22 cellular contexts compared by ENCODE assay signal in the genomic region with DNA sequence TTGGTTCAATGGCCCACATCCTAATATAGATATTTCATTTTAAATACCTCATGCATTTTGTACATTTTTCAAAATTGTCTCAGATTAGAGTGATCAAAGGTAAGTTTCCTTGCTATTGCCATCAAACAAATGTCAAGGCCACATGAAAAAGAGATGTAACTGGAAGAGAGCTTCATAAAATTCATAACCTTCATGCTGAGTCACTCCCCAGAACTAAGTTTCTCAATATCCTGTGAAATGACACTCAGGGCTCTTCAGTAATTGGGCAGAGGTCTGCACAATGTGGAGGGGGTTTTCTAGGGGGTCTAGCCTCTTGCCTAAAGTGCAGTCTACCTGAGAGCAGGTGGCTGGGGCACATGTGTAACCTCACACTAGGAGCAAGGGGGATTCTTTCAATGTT.
DNase-seq lines count a peak whose midpoint lies in the region; ATAC-seq and TF ChIP-seq lines count a peak whose summit lies in the region.
"Had no signal": no experiment of that assay in that cellular context is flagged by ENCODE, and none has a peak within 500 bp of the region (broad histone marks: within the 10 kb centered on the region; RNA-seq: fewer than 3 reads in every experiment).

No MANE protein-coding gene starts in this region.

- intact Hi-C loops in activated CD4-positive, alpha-beta T cell treated with anti-CD3 and anti-CD28 coated beads for 36 hours (cut with DNase I, micrococcal nuclease) = no loop called here

- H3K9me3 Mint-ChIP-seq in activated CD4-positive, alpha-beta T cell treated with anti-CD3 and anti-CD28 coated beads for 36 hours (ENCODE audit: low read depth) = no peaks in the 10 kb centered on the region
- no peaks in the 10 kb centered on the region for H3K9me3 Mint-ChIP-seq in endodermal cell
- H3K9me3 Mint-ChIP-seq: central memory CD8-positive, alpha-beta T cell; memory B cell; T-helper 2 cell treated with Interferon-gamma antibody and Interleukin-4, amounts not matched to agents 5 μg/mL and 100 μg/mL, for 36 hours; WTC11 had no signal

- POLR2A ChIA-PET in activated CD4-positive, alpha-beta T cell treated with anti-CD3 and anti-CD28 coated beads for 36 hours (lab: Charles Lee) = no interaction called here

- no peak overlapping the region for H3K4me3 Mint-ChIP-seq in activated CD4-positive, alpha-beta T cell treated with anti-CD3 and anti-CD28 coated beads for 36 hours
- no peak overlapping the region for H3K4me3 Mint-ChIP-seq in T-helper 17 cell
- H3K4me3 Mint-ChIP-seq in endodermal cell = no peak overlapping the region
- H3K4me3 Mint-ChIP-seq: activated CD8-positive, alpha-beta memory T cell treated with anti-CD3 and anti-CD28 coated beads, Interleukin-2, amount 10 ng/mL, durations not matched to agents 7 days and 5 days; central memory CD8-positive, alpha-beta T cell; memory B cell; T-helper 2 cell treated with Interferon-gamma antibody and Interleukin-4, amounts not matched to agents 5 μg/mL and 100 μg/mL, for 36 hours; WTC11 had no signal

- TF ChIP-seq CTCF in fibroblast of villous mesenchyme (IDR thresholded peaks at IDR 0.05; ENCODE audit: insufficient read depth, low read depth, low read length) = no peak
- no peak for TF ChIP-seq CTCF in endodermal cell (conservative IDR thresholded peaks at IDR 0.05)

- peaks cover 41% of the 10 kb centered on the region for H3K4me1 Mint-ChIP-seq in activated CD4-positive, alpha-beta T cell treated with anti-CD3 and anti-CD28 coated beads for 36 hours
- H3K4me1 Mint-ChIP-seq in T-helper 17 cell (peaks cover 22% of the 10 kb centered on the region), endodermal cell (peaks cover 39% of the 10 kb centered on the region)
- H3K4me1 Mint-ChIP-seq: memory B cell had no signal

- CTCF ChIA-PET in activated CD4-positive, alpha-beta T cell treated with anti-CD3 and anti-CD28 coated beads for 36 hours (lab: Charles Lee) = interaction anchor here (1.0 kb wide), 1 partner anchor 70 kb away, joined by 3 read pairs; no protein-coding TSS in a partner anchor

- H3K9ac ChIP-seq in endodermal cell (ENCODE audit: extremely low read depth, low read length, poor library complexity, severe bottlenecking) = no peak overlapping the region
- H3K9ac ChIP-seq: BLaER1 treated with 17β-estradiol and CSF1 and Interleukin-3, amounts not matched to agents 10 nM and 100 nM had no signal

- H3K27me3 ChIP-seq in endodermal cell (ENCODE audit: control insufficient read depth, insufficient read depth, low read length, poor library complexity, severe bottlenecking) = no peaks in the 10 kb centered on the region
- H3K27me3 ChIP-seq: ascending aorta; BLaER1 treated with 17β-estradiol and CSF1 and Interleukin-3, amounts not matched to agents 10 nM and 100 nM; Peyer's patch; right atrium auricular region; vagina had no signal

- no peak overlapping the region for H3K27ac ChIP-seq in endodermal cell (ENCODE audit: low read depth, low read length)
- H3K27ac ChIP-seq: ascending aorta; BLaER1 treated with 17β-estradiol and CSF1 and Interleukin-3, amounts not matched to agents 10 nM and 100 nM; right atrium auricular region; vagina had no signal

- H3K27ac Mint-ChIP-seq in activated CD4-positive, alpha-beta T cell treated with anti-CD3 and anti-CD28 coated beads for 36 hours = peak overlapping the region; percentile 32
- H3K27ac Mint-ChIP-seq in T-helper 17 cell = peak overlapping the region; percentile 51
- H3K27ac Mint-ChIP-seq in endodermal cell = no peak overlapping the region
- H3K27ac Mint-ChIP-seq: activated CD8-positive, alpha-beta memory T cell treated with anti-CD3 and anti-CD28 coated beads, Interleukin-2, amount 10 ng/mL, durations not matched to agents 7 days and 5 days; memory B cell; T-helper 2 cell treated with Interferon-gamma antibody and Interleukin-4, amounts not matched to agents 5 μg/mL and 100 μg/mL, for 36 hours had no signal

- H3K9me3 ChIP-seq in T-helper 17 cell (ENCODE audit: control insufficient read depth, low read length, poor library complexity, severe bottlenecking) = no peaks in the 10 kb centered on the region
- no peaks in the 10 kb centered on the region for H3K9me3 ChIP-seq in endodermal cell (ENCODE audit: control insufficient read depth, low read length)
- H3K9me3 ChIP-seq: ascending aorta; BLaER1 treated with 17β-estradiol and CSF1 and Interleukin-3, amounts not matched to agents 10 nM and 100 nM; Peyer's patch; right atrium auricular region; vagina had no signal

- H3K4me3 ChIP-seq in fibroblast of villous mesenchyme (ENCODE audit: low read depth, low read length) = no peak overlapping the region
- no peak overlapping the region for H3K4me3 ChIP-seq in endodermal cell (ENCODE audit: low read length)
- H3K4me3 ChIP-seq: ascending aorta; BLaER1 treated with 17β-estradiol and CSF1 and Interleukin-3, amounts not matched to agents 10 nM and 100 nM; Peyer's patch; right atrium auricular region; vagina had no signal

- no peaks in the 10 kb centered on the region for H3K27me3 Mint-ChIP-seq in activated CD4-positive, alpha-beta T cell treated with anti-CD3 and anti-CD28 coated beads for 36 hours
- H3K27me3 Mint-ChIP-seq in T-helper 17 cell (no peaks in the 10 kb centered on the region), endodermal cell (ENCODE audit: insufficient read depth) (no peaks in the 10 kb centered on the region)
- H3K27me3 Mint-ChIP-seq: activated CD8-positive, alpha-beta memory T cell treated with anti-CD3 and anti-CD28 coated beads, Interleukin-2, amount 10 ng/mL, durations not matched to agents 7 days and 5 days; central memory CD8-positive, alpha-beta T cell had no signal

- peaks cover 5% of the 10 kb centered on the region for H3K4me1 ChIP-seq in endodermal cell (ENCODE audit: control insufficient read depth, insufficient read depth, low read length)
- H3K4me1 ChIP-seq: vagina had no signal

- no peak for DNase-seq in activated CD4-positive, alpha-beta T cell treated with anti-CD3 and anti-CD28 coated beads for 36 hours
- DNase-seq in activated CD4-positive, alpha-beta T cell treated with anti-CD3 and anti-CD28 coated beads, Interleukin-2, amount 50 U/mL, for 1 hour = no peak
- peak; percentile 32 for DNase-seq in EH (ENCODE audit: low read depth)
- DNase-seq in T-helper 17 cell = no peak
- peak; percentile 41 for DNase-seq in fibroblast of villous mesenchyme (ENCODE audit: low read depth)
- no peak for DNase-seq in endodermal cell
- DNase-seq: activated CD8-positive, alpha-beta memory T cell treated with anti-CD3 and anti-CD28 coated beads, Interleukin-2, amount 10 ng/mL, durations not matched to agents 7 days and 5 days; activated gamma-delta T cell; kidney glomerular epithelial cell; NCI-H1694 treated with DMSO at 0.1 percent for 48 hours; Peyer's patch; stimulated activated CD8-positive, alpha-beta memory T cell treated with anti-CD3 and anti-CD28 coated beads, Interleukin-4, amount 100 ng/mL, for 48 hours had no signal

- peak; percentile 77 for ATAC-seq in activated CD4-positive, alpha-beta T cell treated with anti-CD3 and anti-CD28 coated beads for 36 hours
- ATAC-seq in T-helper 17 cell (no peak), HG03565 (IDR thresholded peaks at IDR 0.05; ENCODE audit: unreplicated experiment) (no peak), GM18873 (IDR thresholded peaks at IDR 0.05; ENCODE audit: low FRiP score, unreplicated experiment) (no peak)
- ATAC-seq: activated CD8-positive, alpha-beta memory T cell treated with anti-CD3 and anti-CD28 coated beads, Interleukin-2, amount 10 ng/mL, durations not matched to agents 7 days and 5 days; WTC11 had no signal

- peaks cover 28% of the 10 kb centered on the region for H3K36me3 Mint-ChIP-seq in activated CD4-positive, alpha-beta T cell treated with anti-CD3 and anti-CD28 coated beads for 36 hours (ENCODE audit: low read depth)
- peaks cover 17% of the 10 kb centered on the region for H3K36me3 Mint-ChIP-seq in T-helper 17 cell (ENCODE audit: low read depth)
- no peaks in the 10 kb centered on the region for H3K36me3 Mint-ChIP-seq in endodermal cell (ENCODE audit: low read depth)
- H3K36me3 Mint-ChIP-seq: memory B cell had no signal

- no peaks in the 10 kb centered on the region for H3K36me3 ChIP-seq in endodermal cell (ENCODE audit: control insufficient read depth, insufficient read depth, low read length)
- H3K36me3 ChIP-seq: ascending aorta, Peyer's patch, right atrium auricular region, vagina had no signal

Comparison
In these comparisons a context has a peak if more than half of its experiments do, and no peak if none do; other contexts are left out.
1. DNase-seq: peak in EH (single experiment) and fibroblast of villous mesenchyme (single experiment); none in activated CD4-positive, alpha-beta T cell treated with anti-CD3 and anti-CD28 coated beads for 36 hours (single experiment), activated CD4-positive, alpha-beta T cell treated with anti-CD3 and anti-CD28 coated beads, Interleukin-2, amount 50 U/mL, for 1 hour (single experiment), T-helper 17 cell (0 of 3) and endodermal cell (single experiment).